15 cellular contexts compared by ENCODE assay signal in genomic region chr20:1478566-1478965, GRCh38. TPM values are rescaled to one million over a fixed set of nuclear protein-coding genes. Genes with fewer than 3 reads are reported as not detected.
DNase-seq lines count a peak whose midpoint lies in the region; ATAC-seq and TF ChIP-seq lines count a peak whose summit lies in the region.
"Had no signal": no experiment of that assay in that cellular context is flagged by ENCODE, and none has a peak within 500 bp of the region (broad histone marks: within the 10 kb centered on the region; RNA-seq: fewer than 3 reads in every experiment).

No MANE protein-coding gene starts in this region.

- H3K56ac ChIP-seq in IMR-90 (ENCODE audit: extremely low read depth, insufficient read depth, low read length) = no peak overlapping the region

- WGBS in IMR-90 (ENCODE audit: extremely low coverage in 2 of 2, insufficient read length in 1 of 2), 2 experiments = 29% methylated on average over 1 of the region's 4 CpGs; no CpG with 5 or more reads in 1 of the 2 experiments
- WGBS in tibial nerve, 2 donors = 84 to 89% methylated on average over 4 of the region's 4 CpGs

- H3K36me3 ChIP-seq in IMR-90 (ENCODE audit: control insufficient read depth, insufficient read depth, low read length) (no peaks in the 10 kb centered on the region), tibial nerve (no peaks in the 10 kb centered on the region)
- H3K36me3 ChIP-seq: BE2C, brain microvascular endothelial cell had no signal

- ATAC-seq in IMR-90 (ENCODE audit: low read depth) (peak; percentile 76), HG03469 (IDR thresholded peaks at IDR 0.05; ENCODE audit: unreplicated experiment) (no peak), GM21390 (IDR thresholded peaks at IDR 0.05; ENCODE audit: unreplicated experiment) (no peak)
- ATAC-seq: natural killer cell, Right ventricle myocardium inferior had no signal

- H4K5ac ChIP-seq in IMR-90 (ENCODE audit: low read depth, low read length) = no peak overlapping the region

- peak overlapping the region; percentile 84 for H2AFZ ChIP-seq in IMR-90 (replicated peaks; ENCODE audit: low read length, poor library complexity)

- no peak for TF ChIP-seq EP300 in tibial nerve (IDR thresholded peaks at IDR 0.05)

- no peaks in the 10 kb centered on the region for H4K20me1 ChIP-seq in IMR-90 (ENCODE audit: insufficient read depth, low read length)

- H2BK120ac ChIP-seq in IMR-90 (ENCODE audit: low read depth, low read length) = peak overlapping the region; percentile 58

- no peak overlapping the region for H3K23ac ChIP-seq in IMR-90 (ENCODE audit: low read depth, low read length)

- H2BK5ac ChIP-seq in IMR-90 (ENCODE audit: low read depth, low read length, poor library complexity, severe bottlenecking) = no peak overlapping the region

- no peak overlapping the region for H3K4ac ChIP-seq in IMR-90 (ENCODE audit: low read depth, low read length)

- H3K79me1 ChIP-seq in IMR-90 (ENCODE audit: low read depth in 1 of 2, low read length in 2 of 2) = no peaks in the 10 kb centered on the region

- peak overlapping the region; percentile 14 for H2AK9ac ChIP-seq in IMR-90 (replicated peaks; ENCODE audit: low read depth, low read length, poor library complexity)

- intact Hi-C loops in IMR-90 (cut with micrococcal nuclease) = loop anchor here (10.0 kb wide), 1 partner anchor 664 kb away; no protein-coding TSS in a partner anchor

- H3K4me2 ChIP-seq in IMR-90 (ENCODE audit: low read depth, low read length) = no peak overlapping the region

- DNase-seq in AG08395 (ENCODE audit: low spot score) = peak; percentile 69
- DNase-seq in IMR-90 = peak; percentile 52
- peak; percentile 24 for DNase-seq in amniotic epithelial cell (ENCODE audit: low read depth)
- DNase-seq in glomerular visceral epithelial cell (ENCODE audit: extremely low spot score) = peak; percentile 57
- no peak for DNase-seq in activated T-cell treated with anti-CD3 and anti-CD28 coated beads, Interleukin-2, amount 50 U/mL, for 1 hour
- no peak for DNase-seq in tibial nerve (ENCODE audit: low spot score in 2 of 2)
- DNase-seq: activated T-cell treated with anti-CD3 and anti-CD28 coated beads, Interleukin-2, amount 50 U/mL, for 48 hours; BE2C; brain microvascular endothelial cell; left cardiac atrium; natural killer cell; NCI-H2171 had no signal

- TF ChIP-seq RAD21 in IMR-90 (IDR thresholded peaks at IDR 0.05; ENCODE audit: low read length) = no peak

- H3K4me3 ChIP-seq in IMR-90 (ENCODE audit: insufficient read depth, low read depth, low read length) (no peak overlapping the region), tibial nerve (no peak overlapping the region)

- H4K8ac ChIP-seq in IMR-90 (ENCODE audit: low read depth in 2 of 2, low read length in 2 of 2) = no peak overlapping the region; a peak in 1 of 4 replicates

- no peak overlapping the region for H2BK20ac ChIP-seq in IMR-90 (ENCODE audit: low read depth, low read length)

- peaks cover 4% of the 10 kb centered on the region; the same call in 1 of the 2 replicates for H3K9me1 ChIP-seq in IMR-90 (ENCODE audit: insufficient read depth, low read length)

- H3K18ac ChIP-seq in IMR-90 (ENCODE audit: low read depth, low read length) = no peak overlapping the region

- no peak overlapping the region for H2AK5ac ChIP-seq in IMR-90 (ENCODE audit: low read depth, low read length)

- dilution Hi-C loops in IMR-90 (cut with HindIII; ENCODE audit: low sequenced_read_pairs, unreplicated experiment) = no loop called here

- no peak for TF ChIP-seq CTCF in IMR-90 (conservative IDR thresholded peaks at IDR 0.05; ENCODE audit: low read depth, low read length)
- no peak for TF ChIP-seq CTCF in tibial nerve (IDR thresholded peaks at IDR 0.05)

- BruUV-seq in IMR-90 (replicated peaks; lab: Mats Ljungman, UMichigan) = no TSS peak

- POLR2A ChIA-PET in IMR-90 (lab: Charles Lee; ENCODE audit: unreplicated experiment) = no interaction called here

- no peak for TF ChIP-seq POLR2A in IMR-90 (IDR thresholded peaks at IDR 0.05; ENCODE audit: low read depth, low read length)
- TF ChIP-seq POLR2A in tibial nerve (IDR thresholded peaks at IDR 0.05) = no peak

- H3K27me3 ChIP-seq in IMR-90 (ENCODE audit: control insufficient read depth, insufficient read depth, low read length) (peaks cover 8% of the 10 kb centered on the region), tibial nerve (no peaks in the 10 kb centered on the region)
- H3K27me3 ChIP-seq: BE2C, brain microvascular endothelial cell had no signal

- H3K4me1 ChIP-seq in IMR-90 (ENCODE audit: control insufficient read depth, insufficient read depth, low read length) (0 out of 2 replicates have a peak, but pooled peaks cover 2% of the 10 kb centered on the region), tibial nerve (no peaks in the 10 kb centered on the region)
- H3K4me1 ChIP-seq: BE2C had no signal

- H3K14ac ChIP-seq in IMR-90 (replicated peaks; ENCODE audit: low read depth, low read length) = no peak overlapping the region; the same call in 1 of the 2 replicates

- in situ Hi-C loops in IMR-90 (cut with MboI; ENCODE audit: low sequenced_read_pairs) = no loop called here

- no peak overlapping the region for H4K91ac ChIP-seq in IMR-90 (ENCODE audit: insufficient read depth, low read depth, low read length)

- no peaks in the 10 kb centered on the region for H3K9me3 ChIP-seq in IMR-90 (ENCODE audit: control insufficient read depth, insufficient read depth, low read length)
- no peaks in the 10 kb centered on the region for H3K9me3 ChIP-seq in tibial nerve
- H3K9me3 ChIP-seq: BE2C had no signal

- H3K27ac ChIP-seq in IMR-90 (ENCODE audit: insufficient read depth, low read length) (no peak overlapping the region), tibial nerve (no peak overlapping the region)
- H3K27ac ChIP-seq: brain microvascular endothelial cell had no signal

- H2BK15ac ChIP-seq in IMR-90 (ENCODE audit: low read depth, low read length) = no peak overlapping the region

- H3K9ac ChIP-seq in IMR-90 (ENCODE audit: low read depth, low read length) = no peak overlapping the region

- CTCF ChIA-PET in IMR-90 (lab: Yijun Ruan, JAX) = interaction anchor here (0.8 kb wide), 1 partner anchor 25 kb away, joined by 3 read pairs; no protein-coding TSS in a partner anchor

TF ChIP-seq in IMR-90, 13 proteins besides CTCF, POLR2A, EP300 and RAD21:
- TF ChIP-seq RFX5 (IDR thresholded peaks at IDR 0.05; ENCODE audit: low read depth, low read length) (no peak), CEBPB (IDR thresholded peaks at IDR 0.05; ENCODE audit: low read depth, low read length) (peak; percentile 64), ELK1 (IDR thresholded peaks at IDR 0.05; ENCODE audit: borderline replicate concordance, low read depth, low read length) (no peak), MXI1 (IDR thresholded peaks at IDR 0.05; ENCODE audit: borderline replicate concordance, low read depth, low read length) (no peak), MAZ (IDR thresholded peaks at IDR 0.05; ENCODE audit: borderline replicate concordance, low read depth, low read length) (no peak)

RNA-seq across cellular contexts. Expression of gene NSFL1C, which starts 11.9 kb away (rescaled TPM):
- 40.3 and 41.1 TPM in 2 replicates for total RNA-seq in IMR-90 (2012; rRNA removed)
- polyA plus RNA-seq in IMR-90 (2012; rRNA removed) = 28.6 and 33.0 TPM in 2 replicates
- 14.9 and 23.7 TPM in 2 replicates for polyA plus RNA-seq in IMR-90 (2012; cell fraction: cytosol; rRNA removed)
- 26.2 and 57.4 TPM in 2 replicates for polyA plus RNA-seq in IMR-90 (2012; cell fraction: nucleus; rRNA removed; ENCODE audit: low replicate concordance)
- total RNA-seq in tibial nerve = 10 to 100 TPM; 31.0 to 71.4 (median 49.9) TPM

RNA-seq across cellular contexts. Expression of gene SIRPB2, which starts 12.7 kb away (rescaled TPM):
- not detected in 2 replicates for total RNA-seq in IMR-90 (2012; rRNA removed)
- polyA plus RNA-seq in IMR-90 (2012; rRNA removed) = not detected in 2 replicates
- polyA plus RNA-seq in IMR-90 (2012; cell fraction: cytosol; rRNA removed) = not detected in 2 replicates
- polyA plus RNA-seq in IMR-90 (2012; cell fraction: nucleus; rRNA removed; ENCODE audit: low replicate concordance) = not detected in 2 replicates
- 10 to 100 TPM in 2 of 4 donors, 1 to 10 TPM in 2; 3.9 to 28.5 (median 10.5) TPM for total RNA-seq in tibial nerve

Comparison
In these comparisons a context has a peak if more than half of its experiments do, and no peak if none do; other contexts are left out.
1. DNase-seq: peak in AG08395 (single experiment), IMR-90 (single experiment), amniotic epithelial cell (single experiment) and glomerular visceral epithelial cell (single experiment); none in activated T-cell treated with anti-CD3 and anti-CD28 coated beads, Interleukin-2, amount 50 U/mL, for 1 hour (single experiment) and tibial nerve (0 of 2).